8 cellular contexts compared by ENCODE assay signal in genomic region chr4:139454111-139454600, GRCh38. TPM values are rescaled to one million over a fixed set of nuclear protein-coding genes. Genes with fewer than 3 reads are reported as not detected.
DNase-seq lines count a peak whose midpoint lies in the region; ATAC-seq, FAIRE-seq and TF ChIP-seq lines count a peak whose summit lies in the region.

TSS of gene RAB33B (plus strand) at chr4:139454121. CDS start at chr4:139454196, 75 bp downstream.

- H3K4me3 ChIP-seq in colonic mucosa (peak within 1 kb of the TSS; percentile 83), lung (peak within 1 kb of the TSS; percentile 92), transverse colon (peak within 1 kb of the TSS; percentile 51 to 73 (median 62))

- peak within 1 kb of the TSS; percentile 91 to 99 for H3K9ac ChIP-seq in colonic mucosa (ENCODE audit: low read depth in 2 of 2, low read length in 2 of 2)

- H3K36me3 ChIP-seq in colonic mucosa (no peaks in the 10 kb centered on the region), lung (ENCODE audit: control insufficient read depth in 2 of 2, insufficient read depth in 2 of 2, low read length in 2 of 2) (peaks cover 0 to 1% of the 10 kb centered on the region in 2 donors), transverse colon (no peaks in the 10 kb centered on the region)

- H3K4me1 ChIP-seq in colonic mucosa (peaks cover 6% of the 10 kb centered on the region), lung (ENCODE audit: control insufficient read depth in 2 of 2, insufficient read depth in 2 of 2, low read length in 2 of 2) (peaks cover 2 to 17% of the 10 kb centered on the region in 2 donors), transverse colon (peaks cover 15 to 53% (median 26%) of the 10 kb centered on the region in 4 donors)

- peak; percentile 0 for ATAC-seq in lung (ENCODE audit: insufficient read depth, low FRiP score)

- no peak for TF ChIP-seq CTCF in colonic mucosa (IDR thresholded peaks at IDR 0.05)
- no peak for TF ChIP-seq CTCF in lung (IDR thresholded peaks at IDR 0.05; ENCODE audit: control extremely low read depth, extremely low read depth)
- no peak for TF ChIP-seq CTCF in transverse colon (IDR thresholded peaks at IDR 0.05)

- H3K27me3 ChIP-seq in colonic mucosa: no peaks in the 10 kb centered on the region
- no peaks in the 10 kb centered on the region for H3K27me3 ChIP-seq in lung (ENCODE audit: control insufficient read depth, insufficient read depth)
- H3K27me3 ChIP-seq in transverse colon: no peaks in the 10 kb centered on the region

- intact Hi-C loops in colonic mucosa (cut with DNase I) (loop anchor here (10.0 kb wide), 2 partner anchors 81 to 149 kb away; partner anchors contain the start of genes NAA15 and NDUFC1), transverse colon (cut with DNase I; ENCODE audit: low total_unique reads) (no loop called here)

- WGBS in lung, 2 donors: 0% methylated on average over 33 to 36 of the region's 36 CpGs
- WGBS in transverse colon (ENCODE audit: low coverage in 1 of 2), 2 donors: 2% methylated on average over 36 of the region's 36 CpGs; no CpG with 5 or more reads in 1 of the 2 donors

- peak; percentile 72 for DNase-seq in DMS53 (lab: John Stamatoyannopoulos, UW)
- no peak for DNase-seq in DMS53 treated with DMSO at 0.1 percent for 48 hours (lab: John Stamatoyannopoulos, UW; ENCODE audit: unreplicated experiment)
- DNase-seq in H4 (ENCODE audit: low spot score): peak; percentile 84
- peak; percentile 8 for DNase-seq in NCI-H524 treated with DMSO at 0.1 percent for 48 hours (lab: John Stamatoyannopoulos, UW)
- DNase-seq in colonic mucosa: no peak
- DNase-seq in lung (ENCODE audit: low spot score): no peak
- DNase-seq in transverse colon: no peak
- no peak for DNase-seq in RCC 7860 (ENCODE audit: low spot score)

- no peak for TF ChIP-seq EP300 in transverse colon (IDR thresholded peaks at IDR 0.05; ENCODE audit: low read depth)

- peak; percentile 90 for TF ChIP-seq POLR2A in transverse colon (IDR thresholded peaks at IDR 0.05)

- in situ Hi-C loops in transverse colon (cut with MboI; ENCODE audit: low pct_ligation_motif_present in 1 of 4, low pct_unique_long_range_greater_than_20kb in 1 of 4, low sequenced_read_pairs in 3 of 4): no loop called here

- no peak for FAIRE-seq in RCC 7860 (lab: Jason Lieb, UNC)

- H3K9me3 ChIP-seq in colonic mucosa (no peaks in the 10 kb centered on the region), lung (ENCODE audit: control insufficient read depth in 2 of 2, insufficient read depth in 1 of 2, low read length in 1 of 2) (no peaks in the 10 kb centered on the region), transverse colon (no peaks in the 10 kb centered on the region)

- H3K27ac ChIP-seq in colonic mucosa (peak within 1 kb of the TSS; percentile 99), lung (ENCODE audit: low read depth in 1 of 2, low read length in 1 of 2) (peak within 1 kb of the TSS; percentile 96 to 98), transverse colon (peak within 1 kb of the TSS; percentile 90 to 97 (median 94))

RNA-seq across cellular contexts. Expression of gene RAB33B, which starts in this region (rescaled TPM):
- 4.1 and 5.7 TPM in 2 replicates for total RNA-seq in H4 (2014; rRNA removed; shearing (Covaris generic))
- 1 to 10 TPM; 5.0 to 7.1 TPM for total RNA-seq in colonic mucosa
- 10 to 100 TPM in 1 of 2 donors, 1 to 10 TPM in 1; 9.1 to 24.8 TPM for total RNA-seq in lung
- polyA plus RNA-seq in lung: 1 to 10 TPM; 3.8 to 4.9 TPM
- total RNA-seq in transverse colon: 1 to 10 TPM; 6.8 to 8.1 (median 7.1) TPM

Comparison
In these comparisons a context has a peak if more than half of its experiments do, and no peak if none do; other contexts are left out.
1. DNase-seq: peak in DMS53 (single experiment), H4 (single experiment) and NCI-H524 treated with DMSO at 0.1 percent for 48 hours (single experiment); none in DMS53 treated with DMSO at 0.1 percent for 48 hours (single experiment), colonic mucosa (single experiment), lung (single experiment), transverse colon (single experiment) and RCC 7860 (single experiment).
2. Peak in every context shown above with its lines, with median percentiles within 50 percentile points of each other: H3K27ac ChIP-seq and H3K4me3 ChIP-seq.